Comparison of ENCODE assay signal across 7 cellular contexts in the genomic region with DNA sequence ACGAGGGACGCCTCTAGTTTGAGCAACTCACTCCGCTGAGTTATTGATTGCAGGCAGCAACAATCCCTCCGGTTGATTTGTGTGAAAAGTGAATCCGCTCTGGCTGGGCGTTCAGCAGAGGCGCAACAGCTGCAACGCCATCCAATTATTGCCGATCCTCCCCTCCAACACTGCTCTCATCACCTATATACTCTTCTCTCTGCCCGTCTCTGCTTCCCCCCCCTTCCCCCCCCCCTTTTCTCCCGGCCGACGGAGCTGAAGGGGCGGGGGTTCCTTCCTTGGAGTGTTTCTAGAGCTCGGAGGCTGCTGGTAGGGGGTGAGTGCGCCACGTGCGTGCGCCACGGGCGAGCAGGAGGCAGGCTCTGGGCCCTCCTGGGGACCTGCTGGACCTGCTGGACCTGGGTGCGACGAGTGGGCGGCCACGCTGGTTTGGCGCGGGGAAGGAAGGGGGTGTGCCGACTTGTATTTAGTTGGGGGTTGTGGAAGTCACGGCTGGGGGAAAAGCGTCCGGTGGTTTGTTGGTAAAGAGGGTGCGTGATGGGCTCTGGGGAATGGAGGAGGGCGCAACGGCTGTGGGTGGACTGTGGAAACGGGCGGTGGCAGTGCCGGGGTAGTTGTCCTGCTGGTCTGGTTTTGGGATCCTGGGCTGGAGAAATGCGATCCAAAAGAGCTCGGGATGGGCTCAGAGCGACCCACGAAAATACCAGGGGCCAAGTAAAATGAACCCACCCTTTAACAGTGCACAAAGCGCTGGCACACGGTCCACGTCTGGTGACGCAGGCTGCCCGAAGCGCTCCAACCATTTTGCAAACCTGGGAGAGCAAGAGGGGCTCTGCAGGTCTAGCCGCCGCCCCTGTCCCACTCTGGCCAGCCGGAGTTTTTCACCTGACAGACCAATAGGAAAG. TPM values are rescaled to one million over a fixed set of nuclear protein-coding genes. Genes with fewer than 3 reads are reported as not detected.
DNase-seq lines count a peak whose midpoint lies in the region; ATAC-seq, FAIRE-seq and TF ChIP-seq lines count a peak whose summit lies in the region.

No MANE protein-coding gene starts in this region.

- H3K4me3 ChIP-seq in fibroblast of villous mesenchyme (ENCODE audit: low read depth, low read length): peak overlapping the region; percentile 53

- ATAC-seq in GM19023 (IDR thresholded peaks at IDR 0.05; ENCODE audit: unreplicated experiment) (peak; percentile 56), HG03025 (IDR thresholded peaks at IDR 0.05; ENCODE audit: low FRiP score, unreplicated experiment) (peak; percentile 33), HG02973 (IDR thresholded peaks at IDR 0.05; ENCODE audit: unreplicated experiment) (no peak)

- peaks cover 68% of the 10 kb centered on the region for H3K27me3 Mint-ChIP-seq in nephron progenitor cell (ENCODE audit: low read depth, poor library complexity)

- H3K4me3 Mint-ChIP-seq in nephron progenitor cell: peak overlapping the region; percentile 91

- H3K4me1 Mint-ChIP-seq in nephron progenitor cell: peaks cover 19% of the 10 kb centered on the region

- no peaks in the 10 kb centered on the region for H3K36me3 Mint-ChIP-seq in nephron progenitor cell (ENCODE audit: low read depth)

- DNase-seq in SKM-1 treated with dmso at 0.1 percent for 144 hours (lab: John Stamatoyannopoulos, UW; ENCODE audit: unreplicated experiment) (peak; percentile 57), fibroblast of villous mesenchyme (ENCODE audit: low read depth) (peak; percentile 27), nephron progenitor cell (peak; percentile 58), HTR-8/SVneo (ENCODE audit: insufficient read length, low spot score) (no peak)

- TF ChIP-seq CTCF in fibroblast of villous mesenchyme (IDR thresholded peaks at IDR 0.05; ENCODE audit: insufficient read depth, low read depth, low read length) (no peak), nephron progenitor cell (IDR thresholded peaks at IDR 0.05) (no peak)

- H3K27ac Mint-ChIP-seq in nephron progenitor cell: no peak overlapping the region

- H3K9me3 Mint-ChIP-seq in nephron progenitor cell: peaks cover 3% of the 10 kb centered on the region

- FAIRE-seq in HTR-8/SVneo (lab: Jason Lieb, UNC): no peak

RNA-seq across cellular contexts. Expression of gene MEF2C, which starts 6.4 kb away (rescaled TPM):
- total RNA-seq in fibroblast of villous mesenchyme: 8.1 and 16.0 TPM in 2 replicates
